ENCODE assay signal across 17 cellular contexts in genomic region chr1:91761303-91761721, GRCh38.
DNase-seq lines count a peak whose midpoint lies in the region; ATAC-seq and TF ChIP-seq lines count a peak whose summit lies in the region.
"Had no signal": no experiment of that assay in that cellular context is flagged by ENCODE, and none has a peak within 500 bp of the region (broad histone marks: within the 10 kb centered on the region; RNA-seq: fewer than 3 reads in every experiment).

No MANE protein-coding gene starts in this region.

- H3K4me3 ChIP-seq in ectodermal cell (ENCODE audit: insufficient read depth, low read depth, low read length) (no peak overlapping the region), psoas muscle (no peak overlapping the region)
- H3K4me3 ChIP-seq: adrenal gland had no signal

- H3K27ac ChIP-seq in ectodermal cell (ENCODE audit: insufficient read depth, low read depth, low read length, poor library complexity, severe bottlenecking), result peak overlapping the region; percentile 61
- H3K27ac ChIP-seq in psoas muscle, result no peak overlapping the region
- H3K27ac ChIP-seq: parathyroid adenoma had no signal

- TF ChIP-seq CTCF in psoas muscle (IDR thresholded peaks at IDR 0.05), result no peak

- peak overlapping the region in 1 of 5 donors; percentile 8 for H3K4me3 Mint-ChIP-seq in immature natural killer cell
- H3K4me3 Mint-ChIP-seq: CD8-positive, alpha-beta T cell; stimulated activated naive CD8-positive, alpha-beta T cell treated with anti-CD3 and anti-CD28 coated beads, Interleukin-15, Interleukin-2, amounts not matched to agents 100 ng/mL and 50 ng/mL, for 24 hours; T-helper 17 cell had no signal

- H3K36me3 ChIP-seq in ectodermal cell (ENCODE audit: control insufficient read depth, insufficient read depth, low read length) (no peaks in the 10 kb centered on the region), psoas muscle (ENCODE audit: insufficient read depth in 1 of 2, low read depth in 1 of 2) (no peaks in the 10 kb centered on the region)

- peak; percentile 22 for DNase-seq in GM03348 (ENCODE audit: low spot score)
- DNase-seq in immature natural killer cell, result no peak
- peak; percentile 57 to 63 for DNase-seq in psoas muscle
- no peak for DNase-seq in SKM-1 (lab: John Stamatoyannopoulos, UW; ENCODE audit: unreplicated experiment)
- no peak for DNase-seq in NCI-H345 treated with DMSO at 0.1 percent for 48 hours (lab: John Stamatoyannopoulos, UW; ENCODE audit: unreplicated experiment)
- DNase-seq in NCI-H510A (lab: John Stamatoyannopoulos, UW), result no peak
- DNase-seq: activated effector memory CD4-positive, alpha-beta T cell treated with Interleukin-2 at 50 U/mL for 16 hours; CD8-positive, alpha-beta T cell; cerebellar nuclear complex; KBM-7; SHP77; T-helper 17 cell had no signal

- H3K9me3 ChIP-seq in ectodermal cell (ENCODE audit: control insufficient read depth, low read length) (no peaks in the 10 kb centered on the region), psoas muscle (no peaks in the 10 kb centered on the region)
- H3K9me3 ChIP-seq: adrenal gland had no signal

- intact Hi-C loops in psoas muscle (cut with DNase I), result no loop called here

- H3K36me3 Mint-ChIP-seq in immature natural killer cell, result peaks cover 4 to 41% (median 14%) of the 10 kb centered on the region in 3 donors

- WGBS in ectodermal cell, 2 experiments, result 53 to 77% methylated on average over 1 of the region's 1 CpG
- WGBS in psoas muscle, 3 donors, result 33 to 86% (median 58%) methylated on average over 1 of the region's 1 CpG

- ATAC-seq in psoas muscle, result peak in 3 of 4 donors; percentile 52 to 62 (median 58)
- no peak for ATAC-seq in HG03139 (IDR thresholded peaks at IDR 0.05; ENCODE audit: unreplicated experiment)
- ATAC-seq: CD8-positive, alpha-beta T cell; T-helper 17 cell had no signal

- peak overlapping the region; percentile 26 to 85 (median 55) for H3K27ac Mint-ChIP-seq in immature natural killer cell
- H3K27ac Mint-ChIP-seq: CD8-positive, alpha-beta T cell; stimulated activated naive CD8-positive, alpha-beta T cell treated with anti-CD3 and anti-CD28 coated beads, Interleukin-15, Interleukin-2, amounts not matched to agents 100 ng/mL and 50 ng/mL, for 24 hours had no signal

- H3K9me3 Mint-ChIP-seq in immature natural killer cell, result no peaks in the 10 kb centered on the region
- H3K9me3 Mint-ChIP-seq: CD8-positive, alpha-beta T cell; stimulated activated naive CD8-positive, alpha-beta T cell treated with anti-CD3 and anti-CD28 coated beads, Interleukin-15, Interleukin-2, amounts not matched to agents 100 ng/mL and 50 ng/mL, for 24 hours had no signal

- peaks cover 1 to 18% (median 7%) of the 10 kb centered on the region in 3 donors for H3K27me3 Mint-ChIP-seq in immature natural killer cell (ENCODE audit: low read depth in 3 of 3)
- H3K27me3 Mint-ChIP-seq: stimulated activated naive CD8-positive, alpha-beta T cell treated with anti-CD3 and anti-CD28 coated beads, Interleukin-15, Interleukin-2, amounts not matched to agents 100 ng/mL and 50 ng/mL, for 24 hours; T-helper 17 cell had no signal

- H3K4me1 Mint-ChIP-seq in immature natural killer cell, result peaks cover 89 to 99% of the 10 kb centered on the region in 2 donors

- no peaks in the 10 kb centered on the region for H3K27me3 ChIP-seq in ectodermal cell (ENCODE audit: control insufficient read depth, insufficient read depth, low read length, poor library complexity, severe bottlenecking)
- no peaks in the 10 kb centered on the region for H3K27me3 ChIP-seq in psoas muscle (ENCODE audit: insufficient read depth in 3 of 3, low read length in 2 of 3)
- H3K27me3 ChIP-seq: adrenal gland had no signal

- H3K4me1 ChIP-seq in ectodermal cell (ENCODE audit: control insufficient read depth, insufficient read depth, low read length) (peaks cover 22% of the 10 kb centered on the region), psoas muscle (peaks cover 24% of the 10 kb centered on the region)
- H3K4me1 ChIP-seq: parathyroid adenoma had no signal

Comparison
In these comparisons a context has a peak if more than half of its experiments do, and no peak if none do; other contexts are left out.
1. DNase-seq: peak in GM03348 (single experiment) and psoas muscle (2 of 2); none in immature natural killer cell (0 of 3), SKM-1 (single experiment), NCI-H345 treated with DMSO at 0.1 percent for 48 hours (single experiment) and NCI-H510A (single experiment).